In the genomic region with DNA sequence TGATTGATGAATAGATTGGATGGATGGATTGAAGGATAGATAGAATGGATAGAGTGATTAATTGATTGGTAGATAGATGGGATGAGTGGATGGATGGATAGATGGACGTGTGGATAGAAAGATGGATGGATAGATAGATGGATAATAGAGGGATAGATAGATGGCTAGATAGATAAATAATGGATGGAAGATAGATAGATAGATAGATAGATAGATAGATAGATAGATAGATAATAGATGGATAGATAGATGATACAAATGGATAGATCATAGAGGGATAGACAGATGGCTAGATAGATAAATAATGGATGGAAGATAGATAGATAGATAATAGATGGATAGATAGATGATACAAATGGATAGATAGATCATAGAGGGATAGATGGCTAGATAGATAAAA, we compare ENCODE assay signal across 5 cellular contexts.
DNase-seq lines count a peak whose midpoint lies in the region; FAIRE-seq and TF ChIP-seq lines count a peak whose summit lies in the region.
"Not testable (repeated sequence)": the region's sequence is repeated elsewhere in the genome, so short reads cannot be mapped to it uniquely, and the experiment has no call there.

No MANE protein-coding gene starts in this region.

- not testable (repeated sequence) for H3K27me3 ChIP-seq in OCI-LY3 (ENCODE audit: low read depth, low read length); hepatocyte; mucosa of rectum (ENCODE audit: control insufficient read depth in 2 of 2, insufficient read depth in 2 of 2, low read length in 2 of 2); transverse colon

- H3K4me1 ChIP-seq in OCI-LY3 (ENCODE audit: low read length) = peaks cover 67% of the 10 kb centered on the region
- peaks cover 11% of the 10 kb centered on the region for H3K4me1 ChIP-seq in hepatocyte (ENCODE audit: insufficient read depth)
- peaks cover 0 to 25% of the 10 kb centered on the region in 2 donors for H3K4me1 ChIP-seq in mucosa of rectum (ENCODE audit: control insufficient read depth in 2 of 2, insufficient read depth in 2 of 2, low read length in 2 of 2)
- peaks cover 0 to 28% (median 12%) of the 10 kb centered on the region in 4 donors for H3K4me1 ChIP-seq in transverse colon

- H3K4me2 ChIP-seq in OCI-LY3 (ENCODE audit: low read length) = peak overlapping the region; percentile 46; the same call in 1 of the 2 replicates
- H3K4me2 ChIP-seq in hepatocyte = not testable (repeated sequence)

- not testable (repeated sequence) for H3K27ac ChIP-seq in OCI-LY3 (ENCODE audit: low read length)
- H3K27ac ChIP-seq in hepatocyte = peak overlapping the region; percentile 52
- H3K27ac ChIP-seq in mucosa of rectum (ENCODE audit: low read depth in 2 of 2, low read length in 2 of 2) = peak overlapping the region; percentile 42 to 57
- peak overlapping the region; percentile 20 to 63 (median 48) for H3K27ac ChIP-seq in transverse colon

- H2AFZ ChIP-seq in OCI-LY3 (ENCODE audit: low read depth, low read length); hepatocyte: not testable (repeated sequence)

- not testable (repeated sequence) for TF ChIP-seq POLR2A in transverse colon (IDR thresholded peaks at IDR 0.05)

- peak; percentile 45 for FAIRE-seq in colon (lab: Jason Lieb, UNC)

- H3K4me3 ChIP-seq in OCI-LY3 (ENCODE audit: low read length); hepatocyte; mucosa of rectum (ENCODE audit: low read length in 2 of 2); transverse colon: not testable (repeated sequence)

- H3K9me3 ChIP-seq in OCI-LY3 (ENCODE audit: insufficient read depth, low read length); hepatocyte (ENCODE audit: low read depth); mucosa of rectum (ENCODE audit: control insufficient read depth in 2 of 2, low read length in 2 of 2); transverse colon: not testable (repeated sequence)

- intact Hi-C loops in transverse colon (cut with DNase I; ENCODE audit: low total_unique reads) = not testable (repeated sequence)

- H4K20me1 ChIP-seq in OCI-LY3 (ENCODE audit: insufficient read depth, low read length); hepatocyte (ENCODE audit: insufficient read depth, poor library complexity, severe bottlenecking): not testable (repeated sequence)

- not testable (repeated sequence) for H3K79me2 ChIP-seq in OCI-LY3 (ENCODE audit: low read length); hepatocyte

- in situ Hi-C loops in transverse colon (cut with MboI; ENCODE audit: low pct_ligation_motif_present in 1 of 4, low pct_unique_long_range_greater_than_20kb in 1 of 4, low sequenced_read_pairs in 3 of 4) = not testable (repeated sequence)

- WGBS in hepatocyte (ENCODE audit: low lambda C conversion rate, missing lambda C conversion rate) = 95% methylated on average over 1 of the region's 1 CpG
- 60 to 82% methylated on average over 1 of the region's 1 CpG for WGBS in transverse colon (ENCODE audit: low coverage in 1 of 2), 2 donors

- H3K9ac ChIP-seq in OCI-LY3 (ENCODE audit: low read length); mucosa of rectum (ENCODE audit: low read depth in 1 of 2, low read length in 2 of 2): not testable (repeated sequence)

- TF ChIP-seq EP300 in transverse colon (IDR thresholded peaks at IDR 0.05; ENCODE audit: low read depth) = not testable (repeated sequence)

- not testable (repeated sequence) for H3K9me2 ChIP-seq in hepatocyte (replicated peaks; ENCODE audit: insufficient read depth)

- TF ChIP-seq CTCF in OCI-LY3 (IDR thresholded peaks at IDR 0.05; ENCODE audit: low read depth, low read length); hepatocyte (IDR thresholded peaks at IDR 0.05; ENCODE audit: poor library complexity); transverse colon (IDR thresholded peaks at IDR 0.05): not testable (repeated sequence)

- not testable (repeated sequence) for H3K36me3 ChIP-seq in OCI-LY3 (replicated peaks; ENCODE audit: low read depth, low read length); hepatocyte (replicated peaks; ENCODE audit: insufficient read depth, low read depth); mucosa of rectum (ENCODE audit: control insufficient read depth in 2 of 2, insufficient read depth in 2 of 2, low read length in 2 of 2); transverse colon

- not testable (repeated sequence) for DNase-seq in hepatocyte (ENCODE audit: low spot score); transverse colon
